In genomic region chr3:141368062-141368924, GRCh38 we compare ENCODE assay signal across 1 cellular context.
TF ChIP-seq lines count a peak whose summit lies in the region.

A gene with protein sequence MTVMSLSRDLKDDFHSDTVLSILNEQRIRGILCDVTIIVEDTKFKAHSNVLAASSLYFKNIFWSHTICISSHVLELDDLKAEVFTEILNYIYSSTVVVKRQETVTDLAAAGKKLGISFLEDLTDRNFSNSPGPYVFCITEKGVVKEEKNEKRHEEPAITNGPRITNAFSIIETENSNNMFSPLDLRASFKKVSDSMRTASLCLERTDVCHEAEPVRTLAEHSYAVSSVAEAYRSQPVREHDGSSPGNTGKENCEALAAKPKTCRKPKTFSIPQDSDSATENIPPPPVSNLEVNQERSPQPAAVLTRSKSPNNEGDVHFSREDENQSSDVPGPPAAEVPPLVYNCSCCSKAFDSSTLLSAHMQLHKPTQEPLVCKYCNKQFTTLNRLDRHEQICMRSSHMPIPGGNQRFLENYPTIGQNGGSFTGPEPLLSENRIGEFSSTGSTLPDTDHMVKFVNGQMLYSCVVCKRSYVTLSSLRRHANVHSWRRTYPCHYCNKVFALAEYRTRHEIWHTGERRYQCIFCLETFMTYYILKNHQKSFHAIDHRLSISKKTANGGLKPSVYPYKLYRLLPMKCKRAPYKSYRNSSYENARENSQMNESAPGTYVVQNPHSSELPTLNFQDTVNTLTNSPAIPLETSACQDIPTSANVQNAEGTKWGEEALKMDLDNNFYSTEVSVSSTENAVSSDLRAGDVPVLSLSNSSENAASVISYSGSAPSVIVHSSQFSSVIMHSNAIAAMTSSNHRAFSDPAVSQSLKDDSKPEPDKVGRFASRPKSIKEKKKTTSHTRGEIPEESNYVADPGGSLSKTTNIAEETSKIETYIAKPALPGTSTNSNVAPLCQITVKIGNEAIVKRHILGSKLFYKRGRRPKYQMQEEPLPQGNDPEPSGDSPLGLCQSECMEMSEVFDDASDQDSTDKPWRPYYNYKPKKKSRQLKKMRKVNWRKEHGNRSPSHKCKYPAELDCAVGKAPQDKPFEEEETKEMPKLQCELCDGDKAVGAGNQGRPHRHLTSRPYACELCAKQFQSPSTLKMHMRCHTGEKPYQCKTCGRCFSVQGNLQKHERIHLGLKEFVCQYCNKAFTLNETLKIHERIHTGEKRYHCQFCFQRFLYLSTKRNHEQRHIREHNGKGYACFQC (N-terminal part only) (plus strand): TSS chr3:141368504. CDS start chr3:141442389, 73,885 bp downstream.

TF ChIP-seq in HepG2, 621 proteins besides CTCF, POLR2A, EP300 and RAD21 (continued from another document):
- peak; percentile 94 for TF ChIP-seq ARID5B (CRISPR knock-in tag; IDR thresholded peaks at IDR 0.05)
- TF ChIP-seq, protein P1, sequence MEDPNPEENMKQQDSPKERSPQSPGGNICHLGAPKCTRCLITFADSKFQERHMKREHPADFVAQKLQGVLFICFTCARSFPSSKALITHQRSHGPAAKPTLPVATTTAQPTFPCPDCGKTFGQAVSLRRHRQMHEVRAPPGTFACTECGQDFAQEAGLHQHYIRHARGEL (CRISPR knock-in tag; IDR thresholded peaks at IDR 0.05), result no peak
- 0 out of 2 replicates have a peak, but pooled peaks have one; percentile 17 for TF ChIP-seq ZNF615 (CRISPR knock-in tag; IDR thresholded peaks at IDR 0.05; ENCODE audit: borderline replicate concordance)
- peak; percentile 63 for TF ChIP-seq JUNB (CRISPR knock-in tag; IDR thresholded peaks at IDR 0.05; ENCODE audit: borderline replicate concordance)
- TF ChIP-seq SP2 (CRISPR knock-in tag; IDR thresholded peaks at IDR 0.05), result no peak
- TF ChIP-seq, protein P2, sequence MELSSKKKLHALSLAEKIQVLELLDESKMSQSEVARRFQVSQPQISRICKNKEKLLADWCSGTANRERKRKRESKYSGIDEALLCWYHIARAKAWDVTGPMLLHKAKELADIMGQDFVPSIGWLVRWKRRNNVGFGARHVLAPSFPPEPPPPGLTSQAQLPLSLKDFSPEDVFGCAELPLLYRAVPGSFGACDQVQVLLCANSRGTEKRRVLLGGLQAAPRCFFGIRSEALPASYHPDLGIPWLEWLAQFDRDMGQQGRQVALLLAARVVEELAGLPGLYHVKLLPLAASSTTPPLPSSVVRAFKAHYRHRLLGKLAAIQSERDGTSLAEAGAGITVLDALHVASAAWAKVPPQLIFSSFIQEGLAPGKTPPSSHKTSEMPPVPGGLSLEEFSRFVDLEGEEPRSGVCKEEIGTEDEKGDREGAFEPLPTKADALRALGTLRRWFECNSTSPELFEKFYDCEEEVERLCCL (CRISPR knock-in tag; IDR thresholded peaks at IDR 0.05; ENCODE audit: borderline replicate concordance), result no peak
- TF ChIP-seq GMEB2 (CRISPR knock-in tag; IDR thresholded peaks at IDR 0.05; ENCODE audit: low read depth), result no peak
- TF ChIP-seq, protein P3, sequence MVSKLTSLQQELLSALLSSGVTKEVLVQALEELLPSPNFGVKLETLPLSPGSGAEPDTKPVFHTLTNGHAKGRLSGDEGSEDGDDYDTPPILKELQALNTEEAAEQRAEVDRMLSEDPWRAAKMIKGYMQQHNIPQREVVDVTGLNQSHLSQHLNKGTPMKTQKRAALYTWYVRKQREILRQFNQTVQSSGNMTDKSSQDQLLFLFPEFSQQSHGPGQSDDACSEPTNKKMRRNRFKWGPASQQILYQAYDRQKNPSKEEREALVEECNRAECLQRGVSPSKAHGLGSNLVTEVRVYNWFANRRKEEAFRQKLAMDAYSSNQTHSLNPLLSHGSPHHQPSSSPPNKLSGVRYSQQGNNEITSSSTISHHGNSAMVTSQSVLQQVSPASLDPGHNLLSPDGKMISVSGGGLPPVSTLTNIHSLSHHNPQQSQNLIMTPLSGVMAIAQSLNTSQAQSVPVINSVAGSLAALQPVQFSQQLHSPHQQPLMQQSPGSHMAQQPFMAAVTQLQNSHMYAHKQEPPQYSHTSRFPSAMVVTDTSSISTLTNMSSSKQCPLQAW (CRISPR knock-in tag; IDR thresholded peaks at IDR 0.05), result peak; percentile 84
- no peak for TF ChIP-seq AFF4 (CRISPR knock-in tag; IDR thresholded peaks at IDR 0.05)
- peak; percentile 91 for TF ChIP-seq SALL2 (CRISPR knock-in tag; IDR thresholded peaks at IDR 0.05)
- peak; percentile 26; the same call in 1 of the 2 replicates for TF ChIP-seq MIXL1 (CRISPR knock-in tag; IDR thresholded peaks at IDR 0.05)
- TF ChIP-seq TOPORS (CRISPR knock-in tag; IDR thresholded peaks at IDR 0.05), result 0 out of 2 replicates have a peak, but pooled peaks have one; percentile 26
- TF ChIP-seq ZNF331 (CRISPR knock-in tag; IDR thresholded peaks at IDR 0.05), result peak; percentile 86
- peak; percentile 39; the same call in 1 of the 2 replicates for TF ChIP-seq POLR2AphosphoS2 (IDR thresholded peaks at IDR 0.05; ENCODE audit: low read depth, low read length)
- TF ChIP-seq ZNF563 (CRISPR knock-in tag; IDR thresholded peaks at IDR 0.05), result peak; percentile 91
- TF ChIP-seq ELK4 (CRISPR knock-in tag; IDR thresholded peaks at IDR 0.05; ENCODE audit: borderline replicate concordance), result no peak
- peak; percentile 81 for TF ChIP-seq FOSL1 (CRISPR knock-in tag; IDR thresholded peaks at IDR 0.05; ENCODE audit: borderline replicate concordance)
- peak; percentile 41; the same call in 1 of the 2 replicates for TF ChIP-seq ZNF850 (CRISPR knock-in tag; conservative IDR thresholded peaks at IDR 0.05)
- TF ChIP-seq ZFP1 (CRISPR knock-in tag; IDR thresholded peaks at IDR 0.05), result peak; percentile 55; the same call in 1 of the 2 replicates
- peak; percentile 81; the same call in 1 of the 2 replicates for TF ChIP-seq MEIS1 (CRISPR knock-in tag; IDR thresholded peaks at IDR 0.05; ENCODE audit: borderline replicate concordance)
- TF ChIP-seq RBFOX2 (IDR thresholded peaks at IDR 0.05; ENCODE audit: low read depth, low read length), result peak; percentile 76; the same call in 1 of the 2 replicates
- peak; percentile 46; the same call in 1 of the 2 replicates for TF ChIP-seq ZNF598 (CRISPR knock-in tag; IDR thresholded peaks at IDR 0.05; ENCODE audit: borderline replicate concordance)
